Comparison of ENCODE assay signal across 8 cellular contexts in genomic region chr19:40421468-40421778, GRCh38. TPM values are rescaled to one million over a fixed set of nuclear protein-coding genes. Genes with fewer than 3 reads are reported as not detected.
DNase-seq lines count a peak whose midpoint lies in the region; ATAC-seq and TF ChIP-seq lines count a peak whose summit lies in the region.

No MANE protein-coding gene starts in this region.

- H3K4me3 Mint-ChIP-seq in T-cell: peak overlapping the region; percentile 84 to 87 (median 84)

- DNase-seq in H7 (no peak), T-cell (no peak), fibroblast of the aortic adventitia (ENCODE audit: low read depth) (no peak), anterior cingulate cortex (lab: John Stamatoyannopoulos, UW) (no peak), NCI-H1092 treated with DMSO at 0.1 percent for 48 hours (lab: John Stamatoyannopoulos, UW) (no peak), HT-29 (ENCODE audit: low spot score) (no peak)
- no peak for DNase-seq in stimulated activated CD4-positive, alpha-beta T cell treated with anti-CD3 and anti-CD28 coated beads, Interleukin-1b, Interleukin-23, amount 100 ng/mL, for 48 hours

- H3K4me2 ChIP-seq in skeletal muscle satellite cell (ENCODE audit: low read length): peak overlapping the region; percentile 87

- H3K9me3 ChIP-seq in skeletal muscle satellite cell (replicated peaks; ENCODE audit: low read length): no peaks in the 10 kb centered on the region

- CTCF ChIA-PET in T-cell (lab: Charles Lee): interaction anchor here (0.5 to 1.8 kb wide), 7 partner anchors 12 to 149 kb away, joined by 3 to 12 read pairs (median 5); partner anchors contain the start of gene BLVRB (in 1 of the 2)

- H3K36me3 Mint-ChIP-seq in T-cell: peaks cover 5% of the 10 kb centered on the region

- H3K27me3 Mint-ChIP-seq in T-cell: no peaks in the 10 kb centered on the region

- H3K36me3 ChIP-seq in H7 (replicated peaks; ENCODE audit: control insufficient read depth, insufficient read depth, low read length) (no peaks in the 10 kb centered on the region), skeletal muscle satellite cell (ENCODE audit: insufficient read depth, low read length) (peaks cover 15% of the 10 kb centered on the region)

- H3K4me3 ChIP-seq in H7 (ENCODE audit: insufficient read depth, low read depth, low read length): peak overlapping the region; percentile 65
- peak overlapping the region; percentile 54 for H3K4me3 ChIP-seq in fibroblast of the aortic adventitia (ENCODE audit: low read depth, low read length)
- peak overlapping the region; percentile 78 for H3K4me3 ChIP-seq in skeletal muscle satellite cell (ENCODE audit: low read length)

- peak overlapping the region; percentile 96 to 97 for H3K27ac Mint-ChIP-seq in T-cell

- H3K4me1 Mint-ChIP-seq in T-cell: peaks cover 42 to 48% (median 45%) of the 10 kb centered on the region in 3 donors

- TF ChIP-seq CTCF in fibroblast of the aortic adventitia (IDR thresholded peaks at IDR 0.05; ENCODE audit: insufficient read depth, low read length): no peak

- H3K9ac ChIP-seq in skeletal muscle satellite cell (ENCODE audit: low read depth, low read length): peak overlapping the region; percentile 98

- POLR2A ChIA-PET in T-cell (lab: Charles Lee): no interaction called here

- H3K9me3 Mint-ChIP-seq in T-cell: no peaks in the 10 kb centered on the region

- ATAC-seq in T-cell (replicated peaks in 1 of 4): no peak

- H3K27me3 ChIP-seq in H7 (ENCODE audit: control insufficient read depth, insufficient read depth, low read length) (no peaks in the 10 kb centered on the region), skeletal muscle satellite cell (ENCODE audit: control insufficient read depth, insufficient read depth, low read length) (no peaks in the 10 kb centered on the region)

- H3K4me1 ChIP-seq in skeletal muscle satellite cell (ENCODE audit: control insufficient read depth, insufficient read depth, low read length): peaks cover 35% of the 10 kb centered on the region

RNA-seq across cellular contexts. Expression of gene SERTAD1, which starts 4.4 kb away (rescaled TPM):
- total RNA-seq in H7 (2014; rRNA removed; shearing (Covaris generic)): 3.7 and 4.4 TPM in 2 replicates
- total RNA-seq in T-cell (10 to 100 TPM; 10.9 to 25.4 (median 13.3) TPM), fibroblast of the aortic adventitia (ENCODE audit: low replicate concordance) (13.8 and 18.2 TPM in 2 replicates)
- 23.3 and 25.1 TPM in 2 replicates for total RNA-seq in skeletal muscle satellite cell (2012; rRNA removed)
- 32.1 and 32.7 TPM in 2 replicates for total RNA-seq in HT-29 (2014; rRNA removed; shearing (Covaris generic))

RNA-seq across cellular contexts. Expression of gene PRX, which starts 8.2 kb away (rescaled TPM):
- total RNA-seq in H7 (2014; rRNA removed; shearing (Covaris generic)): 5.0 and 10.7 TPM in 2 replicates
- total RNA-seq in T-cell: 1 to 10 TPM; 2.0 to 4.4 (median 2.8) TPM
- 2.0 and 10.2 TPM in 2 replicates for total RNA-seq in fibroblast of the aortic adventitia (ENCODE audit: low replicate concordance)
- total RNA-seq in skeletal muscle satellite cell (2012; rRNA removed): 0.87 and 1.0 TPM in 2 replicates
- total RNA-seq in HT-29 (2014; rRNA removed; shearing (Covaris generic)): 1.3 and 1.8 TPM in 2 replicates

RNA-seq across cellular contexts. Expression of gene SERTAD3, which starts 22.7 kb away (rescaled TPM):
- 26.0 and 29.9 TPM in 2 replicates for total RNA-seq in H7 (2014; rRNA removed; shearing (Covaris generic))
- 10 to 100 TPM; 17.4 to 26.7 (median 24.7) TPM for total RNA-seq in T-cell
- total RNA-seq in fibroblast of the aortic adventitia (ENCODE audit: low replicate concordance): 6.2 and 24.4 TPM in 2 replicates
- 19.0 and 23.8 TPM in 2 replicates for total RNA-seq in skeletal muscle satellite cell (2012; rRNA removed)
- total RNA-seq in HT-29 (2014; rRNA removed; shearing (Covaris generic)): 23.4 and 30.6 TPM in 2 replicates

RNA-seq across cellular contexts. Expression of gene HIPK4, which starts 31.4 kb away (rescaled TPM):
- total RNA-seq in H7 (2014; rRNA removed; shearing (Covaris generic)): 0.15 and 0.24 TPM in 2 replicates
- total RNA-seq in T-cell: under 1 TPM in 4 of 5 donors, not detected in 1; 0.16 to 0.20 (median 0.18) TPM
- 0.18 TPM in 1 of 2 replicates, not detected in the other for total RNA-seq in fibroblast of the aortic adventitia (ENCODE audit: low replicate concordance)
- total RNA-seq in skeletal muscle satellite cell (2012; rRNA removed): under 0.01 TPM in 1 of 2 replicates, not detected in the other
- total RNA-seq in HT-29 (2014; rRNA removed; shearing (Covaris generic)): 0.10 TPM in 1 of 2 replicates, not detected in the other

RNA-seq across cellular contexts. Expression of gene BLVRB, which starts 44.1 kb away (rescaled TPM):
- 43.6 and 53.8 TPM in 2 replicates for total RNA-seq in H7 (2014; rRNA removed; shearing (Covaris generic))
- total RNA-seq in T-cell (10 to 100 TPM in 3 of 5 donors, 1 to 10 TPM in 2; 6.8 to 20.3 (median 16.4) TPM), fibroblast of the aortic adventitia (ENCODE audit: low replicate concordance) (71.5 and 77.2 TPM in 2 replicates)
- total RNA-seq in skeletal muscle satellite cell (2012; rRNA removed): 89.5 and 90.4 TPM in 2 replicates
- total RNA-seq in HT-29 (2014; rRNA removed; shearing (Covaris generic)): 201 and 206 TPM in 2 replicates
